Comparison of ENCODE assay signal across 20 cellular contexts in the genomic region with DNA sequence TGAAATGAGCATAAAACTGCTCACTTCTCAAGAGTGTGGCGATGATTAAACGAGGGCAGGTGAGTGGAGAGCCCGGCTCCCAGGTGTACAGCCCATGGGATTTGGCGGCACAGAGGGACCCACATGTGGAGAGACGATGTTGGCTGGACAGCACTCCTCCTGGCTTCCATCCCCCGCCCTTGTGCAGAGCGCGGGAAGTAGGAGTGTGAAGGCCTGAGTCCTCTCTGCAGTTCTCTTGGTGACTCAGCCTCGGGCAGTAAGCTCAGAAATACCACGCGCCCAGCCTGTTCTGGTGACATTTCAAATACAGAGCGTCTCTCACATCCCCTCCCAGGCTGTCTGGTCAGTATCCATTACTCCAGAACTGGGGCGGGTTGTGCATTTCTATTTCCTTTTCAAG.
"Had no signal": no experiment of that assay in that cellular context is flagged by ENCODE, and none has a peak within 500 bp of the region (broad histone marks: within the 10 kb centered on the region; RNA-seq: fewer than 3 reads in every experiment).

No MANE protein-coding gene starts in this region.

- H3K9me3 ChIP-seq: heart left ventricle, left lung, transverse colon had no signal

- H3K4me1 ChIP-seq: heart left ventricle, left lung, transverse colon had no signal

- H3K4me3 ChIP-seq: coronary artery, heart left ventricle, left lung, lung, transverse colon had no signal

- H3K27ac ChIP-seq: coronary artery, heart left ventricle, left lung, transverse colon, WERI-Rb-1 had no signal

- DNase-seq: activated CD4-positive, alpha-beta T cell treated with anti-CD3 and anti-CD28 coated beads, Interleukin-2, amount 10 ng/mL, durations not matched to agents 7 days and 5 days; activated CD4-positive, CD25-positive, alpha-beta regulatory T cell treated with anti-CD3 and anti-CD28 coated beads, Interleukin-2, amount 50 U/mL, for 72 hours; activated CD8-positive, alpha-beta T cell treated with anti-CD3 and anti-CD28 coated beads for 36 hours; activated gamma-delta T cell; activated naive CD4-positive, alpha-beta T cell treated with anti-CD3 and anti-CD28 coated beads, Interleukin-2, amount 50 U/mL, for 16 hours; activated naive CD8-positive, alpha-beta T cell treated with anti-CD3 and anti-CD28 coated beads, Interleukin-2, amount 50 U/mL, for 24 hours; cerebellar nuclear complex; heart left ventricle; left lung; naive B cell; posterior cingulate gyrus; small intestine; stimulated activated CD4-positive, alpha-beta T cell treated with anti-CD3 and anti-CD28 coated beads, Interleukin-15, amount 100 ng/mL, for 24 hours; transverse colon; WERI-Rb-1 had no signal

- FAIRE-seq: keratinocyte, small intestine had no signal

- H3K36me3 ChIP-seq: heart left ventricle, left lung, transverse colon, WERI-Rb-1 had no signal

- ATAC-seq: activated CD8-positive, alpha-beta T cell treated with anti-CD3 and anti-CD28 coated beads for 36 hours; activated naive CD8-positive, alpha-beta T cell treated with anti-CD3 and anti-CD28 coated beads, Interleukin-2, amount 50 U/mL, for 24 hours; heart left ventricle; left lung; sciatic nerve; stimulated activated memory B cell treated with anti-CD40 and anti-IgM and Interleukin-4, amounts not matched to agents 10 μg/mL and 1 μg/mL and 100 μg/mL, for 72 hours had no signal
